In genomic region chr9:136739509-136739908, GRCh38 we compare ENCODE assay signal across 35 cellular contexts. TPM values are rescaled to one million over a fixed set of nuclear protein-coding genes. Genes with fewer than 3 reads are reported as not detected.
"Had no signal": no experiment of that assay in that cellular context is flagged by ENCODE, and none has a peak within 500 bp of the region (broad histone marks: within the 10 kb centered on the region; RNA-seq: fewer than 3 reads in every experiment).

No MANE protein-coding gene starts in this region.

- H3K27me3 Mint-ChIP-seq: activated T-helper 17 cell treated with anti-CD3 and anti-CD28 coated beads, Interleukin-2, amount 50 U/mL, for 72 hours had no signal

- H3K9me3 Mint-ChIP-seq: activated CD4-positive, alpha-beta memory T cell treated with anti-CD3 and anti-CD28 coated beads, Interleukin-2, amount 10 ng/mL, durations not matched to agents 7 days and 5 days; activated naive CD8-positive, alpha-beta T cell treated with anti-CD3 and anti-CD28 coated beads for 36 hours; activated T-cell treated with anti-CD3 and anti-CD28 coated beads, Interleukin-2, amount 50 U/mL, for 72 hours; activated T-helper 17 cell treated with anti-CD3 and anti-CD28 coated beads, Interleukin-2, amount 50 U/mL, for 72 hours had no signal

- H3K4me3 Mint-ChIP-seq: activated CD4-positive, alpha-beta memory T cell treated with anti-CD3 and anti-CD28 coated beads, Interleukin-2, amount 10 ng/mL, durations not matched to agents 7 days and 5 days; activated naive CD8-positive, alpha-beta T cell treated with anti-CD3 and anti-CD28 coated beads for 36 hours; activated T-cell treated with anti-CD3 and anti-CD28 coated beads, Interleukin-2, amount 50 U/mL, for 72 hours; activated T-helper 17 cell treated with anti-CD3 and anti-CD28 coated beads, Interleukin-2, amount 50 U/mL, for 72 hours had no signal

- H2AFZ ChIP-seq: PC-9 had no signal

- H3K9ac ChIP-seq: KMS-11 had no signal

- H3K27ac ChIP-seq: brain microvascular endothelial cell, KMS-11, PC-9, SJCRH30, SK-N-MC, WERI-Rb-1 had no signal

- H3K4me3 ChIP-seq: PC-9, SJCRH30, SK-N-MC had no signal

- H3K9me3 ChIP-seq: SJCRH30 had no signal

- H3K4me2 ChIP-seq: KMS-11, PC-9 had no signal

- ATAC-seq: activated T-cell treated with anti-CD3 and anti-CD28 coated beads, Interleukin-2, amount 50 U/mL, for 72 hours; activated T-helper 17 cell treated with anti-CD3 and anti-CD28 coated beads, Interleukin-2, amount 50 U/mL, for 72 hours had no signal

- H3K27ac Mint-ChIP-seq: activated CD4-positive, alpha-beta memory T cell treated with anti-CD3 and anti-CD28 coated beads, Interleukin-2, amount 10 ng/mL, durations not matched to agents 7 days and 5 days; activated naive CD8-positive, alpha-beta T cell treated with anti-CD3 and anti-CD28 coated beads for 36 hours; activated T-cell treated with anti-CD3 and anti-CD28 coated beads, Interleukin-2, amount 50 U/mL, for 72 hours; activated T-helper 17 cell treated with anti-CD3 and anti-CD28 coated beads, Interleukin-2, amount 50 U/mL, for 72 hours had no signal

- H3K36me3 ChIP-seq: brain microvascular endothelial cell, SJCRH30, WERI-Rb-1 had no signal

- H3K4me1 Mint-ChIP-seq: activated T-helper 17 cell treated with anti-CD3 and anti-CD28 coated beads, Interleukin-2, amount 50 U/mL, for 72 hours had no signal

- DNase-seq: activated CD4-positive, alpha-beta memory T cell treated with anti-CD3 and anti-CD28 coated beads, Interleukin-2, amount 10 ng/mL, durations not matched to agents 7 days and 5 days; activated CD4-positive, alpha-beta T cell treated with anti-CD3 and anti-CD28 coated beads for 1 hour; activated CD4-positive, alpha-beta T cell treated with anti-CD3 and anti-CD28 coated beads for 48 hours; activated CD4-positive, CD25-positive, alpha-beta regulatory T cell; activated effector memory CD4-positive, alpha-beta T cell treated with anti-CD3 and anti-CD28 coated beads, Interleukin-2, amount 50 U/mL, for 16 hours; activated naive CD4-positive, alpha-beta T cell; activated naive CD4-positive, alpha-beta T cell treated with anti-CD3 and anti-CD28 coated beads, Interleukin-2, amount 50 U/mL, for 16 hours; activated naive CD8-positive, alpha-beta T cell treated with anti-CD3 and anti-CD28 coated beads for 36 hours; activated T-cell treated with anti-CD3 and anti-CD28 coated beads, Interleukin-2, amount 50 U/mL, for 1 hour; activated T-cell treated with anti-CD3 and anti-CD28 coated beads, Interleukin-2, amount 50 U/mL, for 72 hours; amniotic stem cell; aorta; brain microvascular endothelial cell; central memory CD4-positive, alpha-beta T cell; MM.1S; MV-4-11; NCI-H1092; NCI-H1436 treated with DMSO at 0.1 percent for 48 hours; NCI-H1694 treated with DMSO at 0.1 percent for 48 hours; NCI-H2029; NCI-H345; NCI-H524 treated with DMSO at 0.1 percent for 48 hours; PC-9; SHP77; SJCRH30; T1000; WERI-Rb-1 had no signal

RNA-seq across cellular contexts. Expression of gene LCN10, which starts 3.2 kb away (rescaled TPM):
- total RNA-seq: activated CD4-positive, alpha-beta memory T cell treated with anti-CD3 and anti-CD28 coated beads, Interleukin-2, amount 10 ng/mL, durations not matched to agents 7 days and 5 days; LHCN-M2; NCI-H460; SJCRH30 had no signal

RNA-seq across cellular contexts. Expression of gene LCN6, which starts 8.8 kb away (rescaled TPM):
- total RNA-seq: activated CD8-positive, alpha-beta memory T cell treated with anti-CD3 and anti-CD28 coated beads for 36 hours; activated naive CD8-positive, alpha-beta T cell treated with anti-CD3 and anti-CD28 coated beads for 36 hours; activated T-cell treated with anti-CD3 and anti-CD28 coated beads, Interleukin-2, amount 50 U/mL, for 72 hours; activated T-helper 17 cell treated with anti-CD3 and anti-CD28 coated beads, Interleukin-2, amount 50 U/mL, for 72 hours; LHCN-M2; NCI-H460; PC-9; SJCRH30; T-helper 1 cell treated with Interleukin-12 subunit alpha and Interleukin-12 subunit beta and Interleukin-4 antibody, amounts not matched to agents 30 ng/mL and 1 ng/mL, for 36 hours; T-helper 2 cell treated with Interferon-gamma antibody and Interleukin-4, amounts not matched to agents 100 ng/mL and 5 ng/mL, for 36 hours had no signal

RNA-seq across cellular contexts. Expression of gene LCN8, which starts 18.5 kb away (rescaled TPM):
- total RNA-seq: activated CD4-positive, alpha-beta memory T cell treated with anti-CD3 and anti-CD28 coated beads, Interleukin-2, amount 10 ng/mL, durations not matched to agents 7 days and 5 days; activated CD8-positive, alpha-beta memory T cell treated with anti-CD3 and anti-CD28 coated beads for 36 hours; activated naive CD8-positive, alpha-beta T cell treated with anti-CD3 and anti-CD28 coated beads for 36 hours; activated T-cell treated with anti-CD3 and anti-CD28 coated beads, Interleukin-2, amount 50 U/mL, for 72 hours; activated T-helper 17 cell treated with anti-CD3 and anti-CD28 coated beads, Interleukin-2, amount 50 U/mL, for 72 hours; aorta; LHCN-M2; NCI-H460; PC-9; SJCRH30; T-helper 1 cell treated with Interleukin-12 subunit alpha and Interleukin-12 subunit beta and Interleukin-4 antibody, amounts not matched to agents 30 ng/mL and 1 ng/mL, for 36 hours; T-helper 2 cell treated with Interferon-gamma antibody and Interleukin-4, amounts not matched to agents 100 ng/mL and 5 ng/mL, for 36 hours had no signal

RNA-seq across cellular contexts. Expression of gene LCN15, which starts 24.8 kb away (rescaled TPM):
- total RNA-seq: activated CD4-positive, alpha-beta memory T cell treated with anti-CD3 and anti-CD28 coated beads, Interleukin-2, amount 10 ng/mL, durations not matched to agents 7 days and 5 days; activated CD8-positive, alpha-beta memory T cell treated with anti-CD3 and anti-CD28 coated beads for 36 hours; activated naive CD8-positive, alpha-beta T cell treated with anti-CD3 and anti-CD28 coated beads for 36 hours; activated T-cell treated with anti-CD3 and anti-CD28 coated beads, Interleukin-2, amount 50 U/mL, for 72 hours; activated T-helper 17 cell treated with anti-CD3 and anti-CD28 coated beads, Interleukin-2, amount 50 U/mL, for 72 hours; aorta; LHCN-M2; NCI-H460; PC-9; SJCRH30; T-helper 1 cell treated with Interleukin-12 subunit alpha and Interleukin-12 subunit beta and Interleukin-4 antibody, amounts not matched to agents 30 ng/mL and 1 ng/mL, for 36 hours; T-helper 2 cell treated with Interferon-gamma antibody and Interleukin-4, amounts not matched to agents 100 ng/mL and 5 ng/mL, for 36 hours had no signal

RNA-seq across cellular contexts. Expression of gene DIPK1B, which starts 27.1 kb away (rescaled TPM):
- total RNA-seq: activated CD8-positive, alpha-beta memory T cell treated with anti-CD3 and anti-CD28 coated beads for 36 hours; activated T-helper 17 cell treated with anti-CD3 and anti-CD28 coated beads, Interleukin-2, amount 50 U/mL, for 72 hours; LHCN-M2 had no signal
